Comparison of ENCODE assay signal across 13 cellular contexts in the genomic region with DNA sequence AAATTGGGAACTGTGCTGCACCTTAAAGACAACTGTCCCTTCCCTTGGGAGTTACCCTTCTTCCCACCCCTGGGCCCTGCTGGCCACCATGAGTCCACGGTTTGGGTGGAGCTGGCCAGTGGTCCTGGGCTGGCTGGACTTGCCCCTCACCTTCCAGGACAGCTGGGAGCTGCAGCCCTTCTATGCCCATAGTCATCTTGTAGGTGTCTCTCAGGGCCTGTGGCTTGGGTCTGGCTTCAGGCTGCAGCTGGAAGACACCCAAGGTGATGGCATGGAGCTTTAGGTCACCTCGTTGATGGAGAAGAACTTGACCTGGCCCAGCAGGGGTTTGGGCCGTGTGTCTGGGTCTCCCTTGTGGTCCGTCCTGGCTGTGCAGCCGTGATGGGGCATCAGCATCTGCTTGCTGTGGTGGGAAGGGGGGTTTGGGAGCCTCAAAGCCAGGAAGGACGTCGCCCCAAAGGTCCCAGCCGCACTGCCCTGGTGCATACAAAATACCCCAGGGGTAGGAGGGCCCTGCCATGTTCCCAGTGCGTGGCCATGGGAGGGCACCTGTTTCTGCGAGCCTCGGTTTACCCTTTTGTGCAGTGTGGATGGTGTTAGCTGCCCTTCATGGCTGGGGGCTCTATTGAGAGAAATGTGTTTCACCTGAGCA. TPM values are rescaled to one million over a fixed set of nuclear protein-coding genes. Genes with fewer than 3 reads are reported as not detected.
A peak's percentile ranks its signal among the peaks of the same experiment; 100 is the strongest.
DNase-seq lines count a peak whose midpoint lies in the region; ATAC-seq and TF ChIP-seq lines count a peak whose summit lies in the region.
"Had no signal": no experiment of that assay in that cellular context is flagged by ENCODE, and none has a peak within 500 bp of the region (broad histone marks: within the 10 kb centered on the region; RNA-seq: fewer than 3 reads in every experiment).

No MANE protein-coding gene starts in this region.

- DNase-seq in chondrocyte (ENCODE audit: low spot score) (peak; percentile 67), right cardiac atrium (peak in 2 of 3 donors; percentile 41 to 50), progenitor cell of endocrine pancreas (ENCODE audit: low spot score, unreplicated experiment) (no peak), superior temporal gyrus (ENCODE audit: extremely low spot score) (no peak), hippocampal formation (lab: John Stamatoyannopoulos, UW) (no peak)
- DNase-seq in activated CD8-positive, alpha-beta memory T cell treated with anti-CD3 and anti-CD28 coated beads for 24 hours: no peak
- DNase-seq: BE2C; CD4-positive, alpha-beta memory T cell; KG1; SIG-M5 had no signal

- WGBS in right cardiac atrium: 75% methylated on average over 11 of the region's 11 CpGs

- TF ChIP-seq CTCF in VCaP (conservative IDR thresholded peaks at IDR 0.05) (no peak), chondrocyte (IDR thresholded peaks at IDR 0.05) (no peak), progenitor cell of endocrine pancreas (IDR thresholded peaks at IDR 0.05; ENCODE audit: unreplicated experiment) (no peak)

- no peaks in the 10 kb centered on the region for H3K27me3 ChIP-seq in right cardiac atrium (ENCODE audit: control insufficient read depth, insufficient read depth)
- H3K27me3 ChIP-seq: BE2C had no signal

- intact Hi-C loops in right cardiac atrium (cut with DNase I): no loop called here

- no peak overlapping the region for H3K4me3 ChIP-seq in right cardiac atrium (ENCODE audit: low read length)

- H3K4me1 ChIP-seq in right cardiac atrium (ENCODE audit: control insufficient read depth, insufficient read depth, low read length): peaks cover 2% of the 10 kb centered on the region
- H3K4me1 ChIP-seq: BE2C had no signal

- H3K4me1 Mint-ChIP-seq in chondrocyte (ENCODE audit: low read depth) (no peaks in the 10 kb centered on the region), progenitor cell of endocrine pancreas (ENCODE audit: low read depth) (peaks cover 59% of the 10 kb centered on the region)

- H3K27ac Mint-ChIP-seq in chondrocyte (ENCODE audit: unreplicated experiment) (no peak overlapping the region), progenitor cell of endocrine pancreas (peak overlapping the region; percentile 78)
- H3K27ac Mint-ChIP-seq: CD4-positive, alpha-beta memory T cell had no signal

- H3K27ac ChIP-seq in VCaP (peak overlapping the region; percentile 90), right cardiac atrium (ENCODE audit: low read length) (no peak overlapping the region)

- no peaks in the 10 kb centered on the region for H3K9me3 ChIP-seq in right cardiac atrium (ENCODE audit: control insufficient read depth, low read length)
- H3K9me3 ChIP-seq: BE2C had no signal

- H3K4me3 Mint-ChIP-seq in chondrocyte (ENCODE audit: unreplicated experiment) (no peak overlapping the region), progenitor cell of endocrine pancreas (ENCODE audit: low read depth) (no peak overlapping the region)
- H3K4me3 Mint-ChIP-seq: CD4-positive, alpha-beta memory T cell had no signal

- H3K9me3 Mint-ChIP-seq in chondrocyte (ENCODE audit: low read depth): no peaks in the 10 kb centered on the region
- H3K9me3 Mint-ChIP-seq in progenitor cell of endocrine pancreas (ENCODE audit: low read depth): no peaks in the 10 kb centered on the region
- H3K9me3 Mint-ChIP-seq: CD4-positive, alpha-beta memory T cell had no signal

- H3K36me3 Mint-ChIP-seq in chondrocyte (ENCODE audit: low read depth): peaks cover 2% of the 10 kb centered on the region
- peaks cover 19% of the 10 kb centered on the region for H3K36me3 Mint-ChIP-seq in progenitor cell of endocrine pancreas (ENCODE audit: insufficient read depth)
- H3K36me3 Mint-ChIP-seq: CD4-positive, alpha-beta memory T cell had no signal

- ATAC-seq in right cardiac atrium (no peak), HG03565 (IDR thresholded peaks at IDR 0.05; ENCODE audit: unreplicated experiment) (no peak)

- H3K27me3 Mint-ChIP-seq in chondrocyte (ENCODE audit: low read depth) (peaks cover 32% of the 10 kb centered on the region), progenitor cell of endocrine pancreas (no peaks in the 10 kb centered on the region)

RNA-seq across cellular contexts. Expression of a gene that starts 8.9 kb away (rescaled TPM):
- total RNA-seq in chondrocyte (0.44 to 3.3 TPM (median 2.3 TPM) in 3 replicates), right cardiac atrium (100 to 1,000 TPM; 217 to 322 (median 278) TPM), progenitor cell of endocrine pancreas (302 and 345 TPM in 2 replicates)
- polyA plus RNA-seq in right cardiac atrium: 167 TPM
- polyA plus RNA-seq: AG04450; CD4-positive, alpha-beta memory T cell had no signal

RNA-seq across cellular contexts. Expression of a gene that starts 58.8 kb away (rescaled TPM):
- total RNA-seq in chondrocyte (31.5 to 35.4 TPM (median 33.6 TPM) in 3 replicates), right cardiac atrium (10 to 100 TPM; 42.9 to 68.4 (median 62.7) TPM), progenitor cell of endocrine pancreas (38.1 and 39.5 TPM in 2 replicates)
- 96.2 TPM for polyA plus RNA-seq in right cardiac atrium

Comparison
In these comparisons a context has a peak if more than half of its experiments do, and no peak if none do; other contexts are left out.
1. DNase-seq: peak in chondrocyte (single experiment) and right cardiac atrium (2 of 3); none in progenitor cell of endocrine pancreas (single experiment), superior temporal gyrus (single experiment), hippocampal formation (0 of 2) and activated CD8-positive, alpha-beta memory T cell treated with anti-CD3 and anti-CD28 coated beads for 24 hours (single experiment).
2. RNA of a gene that starts 8.9 kb away (total RNA-seq): 302 to 345 TPM in progenitor cell of endocrine pancreas and 217 to 322 TPM in right cardiac atrium; 0.44 to 3.3 TPM in chondrocyte; every median in the first group is over 10 times any median in the second.